ENCODE assay signal across 1 cellular context in genomic region chr1:202187697-202188407, GRCh38.
TF ChIP-seq lines count a peak whose summit lies in the region.

No MANE protein-coding gene starts in this region.

TF ChIP-seq in HepG2, 621 proteins besides CTCF, POLR2A, EP300 and RAD21 (continued from another document):
- no peak for TF ChIP-seq ZKSCAN1 (IDR thresholded peaks at IDR 0.05; ENCODE audit: low read length)
- TF ChIP-seq PPARG (CRISPR knock-in tag; conservative IDR thresholded peaks at IDR 0.05), result no peak
